2 cellular contexts compared by ENCODE assay signal in genomic region chr9:130513094-130513493, GRCh38.
TF ChIP-seq lines count a peak whose summit lies in the region.

No MANE protein-coding gene starts in this region.

TF ChIP-seq in K562, 482 proteins besides CTCF, POLR2A, EP300 and RAD21 (continued from another document):
- TF ChIP-seq CEBPG (CRISPR knock-in tag; IDR thresholded peaks at IDR 0.05) = peak; percentile 21; the same call in 1 of the 2 replicates
- TF ChIP-seq CEBPG (tag; conservative IDR thresholded peaks at IDR 0.05 in 1 of 2, IDR thresholded peaks at IDR 0.05 in 1 of 2) = peak; percentile 54 to 65; a peak in 3 of 4 replicates

TF ChIP-seq in HepG2, 621 proteins besides CTCF, POLR2A, EP300 and RAD21 (continued from another document):
- no peak for TF ChIP-seq PREB (CRISPR knock-in tag; IDR thresholded peaks at IDR 0.05)
- TF ChIP-seq ETV5 (CRISPR knock-in tag; IDR thresholded peaks at IDR 0.05; ENCODE audit: borderline replicate concordance) = no peak
TF ChIP-seq in HepG2: peak in this region for 0.
